ENCODE assay signal across 22 cellular contexts in the genomic region with DNA sequence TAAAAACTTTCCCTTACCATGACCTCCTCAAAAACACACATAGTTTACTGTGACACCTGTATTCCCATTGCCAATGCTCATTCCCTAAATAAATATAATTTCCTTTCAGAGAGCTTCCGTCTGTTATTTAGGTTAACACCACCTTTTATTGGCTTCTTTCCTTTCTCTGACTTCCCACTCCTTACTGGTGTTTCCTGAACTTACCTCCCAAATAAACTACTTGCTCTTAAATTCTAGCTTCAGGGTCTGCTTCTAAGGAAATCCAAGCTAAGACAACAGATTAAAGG.
"Had no signal": no experiment of that assay in that cellular context is flagged by ENCODE, and none has a peak within 500 bp of the region (broad histone marks: within the 10 kb centered on the region; RNA-seq: fewer than 3 reads in every experiment).

No MANE protein-coding gene starts in this region.

- H3K4me3 Mint-ChIP-seq: IgD-negative memory B cell had no signal

- H3K27me3 Mint-ChIP-seq: IgD-negative memory B cell had no signal

- H3K27ac Mint-ChIP-seq: IgD-negative memory B cell had no signal

- H3K4me1 ChIP-seq: SJSA1 had no signal

- DNase-seq: KBM-7, MV-4-11, NCI-H1048, NCI-H1105, NCI-H1417, NCI-H1436 treated with DMSO at 0.1 percent for 48 hours, NCI-H1694, NCI-H187 treated with DMSO at 0.1 percent for 48 hours, NCI-H2029 treated with DMSO at 0.1 percent for 48 hours, NCI-H2171 treated with DMSO at 0.1 percent for 48 hours, NCI-H524, NCI-H526 treated with DMSO at 0.1 percent for 48 hours, NCI-H748 treated with DMSO at 0.1 percent for 48 hours, Right ventricle myocardium superior, RPMI8226, SIG-M5 had no signal

- FAIRE-seq: HTR-8/SVneo, RCC 7860 had no signal

- H3K4me3 ChIP-seq: SJSA1, SK-N-MC had no signal

- H3K27me3 ChIP-seq: SJSA1 had no signal

- H3K27ac ChIP-seq: HL-60, SJSA1, SK-N-MC had no signal
